20 cellular contexts compared by ENCODE assay signal in genomic region chr19:19816679-19817078, GRCh38. TPM values are rescaled to one million over a fixed set of nuclear protein-coding genes. Genes with fewer than 3 reads are reported as not detected.
DNase-seq lines count a peak whose midpoint lies in the region; ATAC-seq and TF ChIP-seq lines count a peak whose summit lies in the region.
"Had no signal": no experiment of that assay in that cellular context is flagged by ENCODE, and none has a peak within 500 bp of the region (broad histone marks: within the 10 kb centered on the region; RNA-seq: fewer than 3 reads in every experiment).

No MANE protein-coding gene starts in this region.

- peaks cover 74% of the 10 kb centered on the region for H3K4me1 Mint-ChIP-seq in activated naive CD4-positive, alpha-beta T cell treated with anti-CD3 and anti-CD28 coated beads for 36 hours (ENCODE audit: low read depth)
- peaks cover 23% of the 10 kb centered on the region for H3K4me1 Mint-ChIP-seq in T-helper 17 cell
- peaks cover 85% of the 10 kb centered on the region for H3K4me1 Mint-ChIP-seq in stimulated activated naive CD8-positive, alpha-beta T cell treated with anti-CD3 and anti-CD28 coated beads, Interleukin-15, amount 100 ng/mL, for 72 hours

- intact Hi-C loops in activated naive CD4-positive, alpha-beta T cell treated with anti-CD3 and anti-CD28 coated beads for 36 hours (cut with micrococcal nuclease), result loop anchor here (1.0 kb wide), 9 partner anchors 11 to 300 kb away; partner anchors contain the start of genes NDUFA13 and ZNF101
- intact Hi-C loops in left ventricle myocardium inferior (cut with micrococcal nuclease), result no loop called here

- no peak for DNase-seq in activated naive CD4-positive, alpha-beta T cell treated with anti-CD3 and anti-CD28 coated beads for 36 hours
- no peak for DNase-seq in activated naive CD4-positive, alpha-beta T cell treated with anti-CD3 and anti-CD28 coated beads, Interleukin-2, amount 50 U/mL, for 16 hours
- DNase-seq in T-helper 17 cell (no peak), left ventricle myocardium inferior (peak; percentile 47), NCI-H1436 treated with DMSO at 0.1 percent for 48 hours (lab: John Stamatoyannopoulos, UW) (no peak)
- DNase-seq in stimulated activated naive CD8-positive, alpha-beta T cell treated with anti-CD3 and anti-CD28 coated beads, Interleukin-15, amount 100 ng/mL, for 72 hours, result peak in 1 of 2 donors; percentile 34
- DNase-seq: dermis blood vessel endothelial cell, DMS79 treated with DMSO at 0.1 percent for 48 hours, erythroblast, MM.1S, naive B cell, NCI-H146, NCI-H2171, NCI-H69, SHP77 treated with DMSO at 0.1 percent for 48 hours had no signal

- TF ChIP-seq CTCF in left ventricle myocardium inferior (IDR thresholded peaks at IDR 0.05; ENCODE audit: borderline replicate concordance), result no peak

- H3K27ac Mint-ChIP-seq in activated naive CD4-positive, alpha-beta T cell treated with anti-CD3 and anti-CD28 coated beads for 36 hours, result peak overlapping the region; percentile 97
- H3K27ac Mint-ChIP-seq in T-helper 17 cell, result peak overlapping the region; percentile 99
- H3K27ac Mint-ChIP-seq in stimulated activated naive CD8-positive, alpha-beta T cell treated with anti-CD3 and anti-CD28 coated beads, Interleukin-15, amount 100 ng/mL, for 72 hours, result peak overlapping the region; percentile 99 to 100

- peaks cover 80% of the 10 kb centered on the region for H3K36me3 Mint-ChIP-seq in activated naive CD4-positive, alpha-beta T cell treated with anti-CD3 and anti-CD28 coated beads for 36 hours (ENCODE audit: low read depth)
- H3K36me3 Mint-ChIP-seq in T-helper 17 cell (ENCODE audit: low read depth), result peaks cover 7% of the 10 kb centered on the region

- H3K4me3 Mint-ChIP-seq in activated naive CD4-positive, alpha-beta T cell treated with anti-CD3 and anti-CD28 coated beads for 36 hours, result peak overlapping the region; percentile 59
- H3K4me3 Mint-ChIP-seq in T-helper 17 cell, result peak overlapping the region; percentile 57
- H3K4me3 Mint-ChIP-seq in stimulated activated naive CD8-positive, alpha-beta T cell treated with anti-CD3 and anti-CD28 coated beads, Interleukin-15, amount 100 ng/mL, for 72 hours, result peak overlapping the region; percentile 72 to 98
- H3K4me3 Mint-ChIP-seq: memory B cell had no signal

- peaks cover 2% of the 10 kb centered on the region for H3K9me3 ChIP-seq in T-helper 17 cell (ENCODE audit: control insufficient read depth, low read length, poor library complexity, severe bottlenecking)
- H3K9me3 ChIP-seq in left ventricle myocardium inferior (replicated peaks), result no peaks in the 10 kb centered on the region

- H3K4me3 ChIP-seq in left ventricle myocardium inferior, result no peak overlapping the region

- peaks cover 60% of the 10 kb centered on the region for H3K4me1 ChIP-seq in left ventricle myocardium inferior

- no peaks in the 10 kb centered on the region for H3K27me3 Mint-ChIP-seq in activated naive CD4-positive, alpha-beta T cell treated with anti-CD3 and anti-CD28 coated beads for 36 hours (ENCODE audit: low read depth)
- no peaks in the 10 kb centered on the region for H3K27me3 Mint-ChIP-seq in T-helper 17 cell
- H3K27me3 Mint-ChIP-seq in stimulated activated naive CD8-positive, alpha-beta T cell treated with anti-CD3 and anti-CD28 coated beads, Interleukin-15, amount 100 ng/mL, for 72 hours, result no peaks in the 10 kb centered on the region
- H3K27me3 Mint-ChIP-seq: memory B cell, naive B cell had no signal

- CTCF ChIA-PET in activated naive CD4-positive, alpha-beta T cell treated with anti-CD3 and anti-CD28 coated beads for 36 hours (lab: Charles Lee), result interaction anchor here (1.7 kb wide), 1 partner anchor 51 kb away, joined by 3 read pairs; no protein-coding TSS in a partner anchor

- H3K36me3 ChIP-seq in left ventricle myocardium inferior, result peaks cover 8% of the 10 kb centered on the region

- peak overlapping the region; percentile 32 for H3K27ac ChIP-seq in left ventricle myocardium inferior (replicated peaks)
- H3K27ac ChIP-seq: HL-60, VCaP had no signal

- no peaks in the 10 kb centered on the region for H3K27me3 ChIP-seq in left ventricle myocardium inferior (ENCODE audit: low read depth)

- ATAC-seq in T-helper 17 cell (no peak), GM19455 (IDR thresholded peaks at IDR 0.05; ENCODE audit: unreplicated experiment) (no peak), GM21360 (IDR thresholded peaks at IDR 0.05; ENCODE audit: unreplicated experiment) (no peak)
- ATAC-seq in stimulated activated naive CD8-positive, alpha-beta T cell treated with anti-CD3 and anti-CD28 coated beads, Interleukin-15, amount 100 ng/mL, for 72 hours, result no peak

- H3K9me3 Mint-ChIP-seq in activated naive CD4-positive, alpha-beta T cell treated with anti-CD3 and anti-CD28 coated beads for 36 hours, result peaks cover 20% of the 10 kb centered on the region
- H3K9me3 Mint-ChIP-seq in stimulated activated naive CD8-positive, alpha-beta T cell treated with anti-CD3 and anti-CD28 coated beads, Interleukin-15, amount 100 ng/mL, for 72 hours, result peaks cover 18 to 25% of the 10 kb centered on the region in 2 donors
- H3K9me3 Mint-ChIP-seq: memory B cell had no signal

RNA-seq across cellular contexts. Expression of gene ZNF506, which starts 4.9 kb away (rescaled TPM):
- total RNA-seq in activated naive CD4-positive, alpha-beta T cell treated with anti-CD3 and anti-CD28 coated beads for 36 hours, result 10 to 100 TPM; 32.6 to 34.0 TPM
- 10 to 100 TPM; 31.7 to 50.6 TPM for total RNA-seq in T-helper 17 cell
- total RNA-seq in left ventricle myocardium inferior, result 10.0 TPM

RNA-seq across cellular contexts. Expression of gene ZNF253, which starts 49.0 kb away (rescaled TPM):
- 1 to 10 TPM; 6.1 to 9.6 TPM for total RNA-seq in activated naive CD4-positive, alpha-beta T cell treated with anti-CD3 and anti-CD28 coated beads for 36 hours
- total RNA-seq in T-helper 17 cell, result 1 to 10 TPM; 5.8 to 8.0 TPM
- total RNA-seq in left ventricle myocardium inferior, result 9.2 TPM
